In the genomic region with DNA sequence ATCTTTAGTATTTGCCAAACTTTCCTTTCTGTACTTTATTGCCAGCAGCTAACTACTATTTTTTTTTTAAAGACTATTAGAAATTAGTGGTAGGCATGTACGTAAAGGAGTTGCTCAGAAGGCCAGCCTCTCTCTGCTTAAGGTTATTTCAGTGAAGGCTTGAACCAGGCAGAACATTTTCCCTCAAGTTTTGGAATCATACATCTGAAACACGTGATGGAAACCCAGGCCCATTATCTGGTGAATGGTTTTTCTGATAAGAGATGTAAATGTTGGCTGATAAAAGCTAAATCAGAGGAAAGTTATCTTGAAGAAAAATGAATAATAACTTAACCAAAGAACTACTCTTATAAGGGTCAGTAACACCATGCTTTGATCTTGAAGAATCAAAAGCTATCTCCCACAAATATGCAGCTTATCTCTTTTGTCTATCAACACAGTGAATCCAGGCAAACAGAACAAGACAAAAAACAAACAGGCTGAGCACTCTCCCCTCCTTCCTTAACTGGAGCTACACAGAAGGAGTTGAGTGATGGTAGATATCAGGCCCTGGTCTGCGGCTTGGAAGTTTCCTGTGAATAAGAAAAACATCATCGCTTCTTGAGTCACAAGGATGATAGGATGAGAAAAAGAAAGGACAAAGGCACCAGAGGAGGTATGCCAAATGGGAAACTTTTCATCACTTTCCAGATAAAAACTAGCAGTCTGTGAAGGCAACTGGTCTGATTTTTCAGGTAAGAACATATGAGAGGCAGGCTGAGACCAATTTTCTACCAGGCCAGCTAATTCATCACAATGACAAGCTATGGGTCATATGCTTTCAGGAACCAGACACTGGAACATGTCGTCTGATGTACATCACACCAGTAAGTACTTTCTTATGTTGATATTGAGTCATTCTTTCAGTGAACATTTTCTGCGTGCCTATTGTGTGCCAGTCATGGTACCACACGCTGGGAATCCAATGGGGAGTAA, we compare ENCODE assay signal across 8 cellular contexts.
A peak's percentile ranks its signal among the peaks of the same experiment; 100 is the strongest.
DNase-seq lines count a peak whose midpoint lies in the region; ATAC-seq and TF ChIP-seq lines count a peak whose summit lies in the region.

No MANE protein-coding gene starts in this region.

- H3K27me3 Mint-ChIP-seq in CD4-positive, alpha-beta T cell: no peaks in the 10 kb centered on the region
- H3K27me3 Mint-ChIP-seq in activated naive CD4-positive, alpha-beta T cell treated with anti-CD3 and anti-CD28 coated beads, Interleukin-2, amount 50 U/mL, for 24 hours: no peaks in the 10 kb centered on the region
- H3K27me3 Mint-ChIP-seq in memory B cell: no peaks in the 10 kb centered on the region

- POLR2A ChIA-PET in CD4-positive, alpha-beta T cell (lab: Charles Lee): interaction anchor here (0.6 to 7.5 kb wide), 27 partner anchors 8 to 672 kb away, joined by 3 to 98 read pairs (median 5); a partner anchor contains a TSS

- H3K4me1 Mint-ChIP-seq in CD4-positive, alpha-beta T cell (ENCODE audit: low read depth): peaks cover 74% of the 10 kb centered on the region
- H3K4me1 Mint-ChIP-seq in activated naive CD4-positive, alpha-beta T cell treated with anti-CD3 and anti-CD28 coated beads, Interleukin-2, amount 50 U/mL, for 24 hours: peaks cover 76% of the 10 kb centered on the region
- peaks cover 33% of the 10 kb centered on the region for H3K4me1 Mint-ChIP-seq in memory B cell

- CTCF ChIA-PET in CD4-positive, alpha-beta T cell (lab: Charles Lee): interaction anchor here (0.9 to 1.6 kb wide), 9 partner anchors 17 to 191 kb away, joined by 3 to 7 read pairs (median 3); a partner anchor contains a TSS

- peak overlapping the region; percentile 86 for H3K4me3 Mint-ChIP-seq in CD4-positive, alpha-beta T cell
- peak overlapping the region; percentile 89 for H3K4me3 Mint-ChIP-seq in activated naive CD4-positive, alpha-beta T cell treated with anti-CD3 and anti-CD28 coated beads, Interleukin-2, amount 50 U/mL, for 24 hours
- peak overlapping the region; percentile 56 for H3K4me3 Mint-ChIP-seq in memory B cell

- H3K27me3 ChIP-seq in CD4-positive, alpha-beta T cell (ENCODE audit: control insufficient read depth, insufficient read depth, low read length): no peaks in the 10 kb centered on the region

- DNase-seq in CD4-positive, alpha-beta T cell: peak in 6 of 10 experiments; percentile 8 to 23 (median 17)
- DNase-seq in NCI-H146 treated with DMSO at 0.1 percent for 48 hours (lab: John Stamatoyannopoulos, UW; ENCODE audit: unreplicated experiment): peak; percentile 31
- no peak for DNase-seq in memory B cell (ENCODE audit: low spot score in 2 of 2)
- DNase-seq in amniotic stem cell (lab: John Stamatoyannopoulos, UW): no peak
- DNase-seq in hippocampal formation (lab: John Stamatoyannopoulos, UW): no peak

- H3K27ac Mint-ChIP-seq in CD4-positive, alpha-beta T cell: peak overlapping the region; percentile 84
- H3K27ac Mint-ChIP-seq in activated naive CD4-positive, alpha-beta T cell treated with anti-CD3 and anti-CD28 coated beads, Interleukin-2, amount 50 U/mL, for 24 hours: peak overlapping the region; percentile 95
- peak overlapping the region; percentile 89 for H3K27ac Mint-ChIP-seq in memory B cell

- no peaks in the 10 kb centered on the region for H3K9me3 Mint-ChIP-seq in CD4-positive, alpha-beta T cell
- H3K9me3 Mint-ChIP-seq in activated naive CD4-positive, alpha-beta T cell treated with anti-CD3 and anti-CD28 coated beads, Interleukin-2, amount 50 U/mL, for 24 hours: no peaks in the 10 kb centered on the region
- H3K9me3 Mint-ChIP-seq in memory B cell: no peaks in the 10 kb centered on the region

- no peaks in the 10 kb centered on the region for H3K36me3 Mint-ChIP-seq in CD4-positive, alpha-beta T cell (ENCODE audit: low read depth)
- H3K36me3 Mint-ChIP-seq in activated naive CD4-positive, alpha-beta T cell treated with anti-CD3 and anti-CD28 coated beads, Interleukin-2, amount 50 U/mL, for 24 hours: no peaks in the 10 kb centered on the region
- H3K36me3 Mint-ChIP-seq in memory B cell: no peaks in the 10 kb centered on the region

- TF ChIP-seq CTCF in CD4-positive, alpha-beta T cell (IDR thresholded peaks at IDR 0.05): no peak

- H3K9me3 ChIP-seq in CD4-positive, alpha-beta T cell (ENCODE audit: control insufficient read depth, low read length): no peaks in the 10 kb centered on the region

- intact Hi-C loops in CD4-positive, alpha-beta T cell (cut with DNase I, micrococcal nuclease): loop anchor here (2.0 to 5.0 kb wide), 2 partner anchors 15 to 97 kb away; no protein-coding TSS in a partner anchor

- peak; percentile 41 for ATAC-seq in CD4-positive, alpha-beta T cell (ENCODE audit: poor library complexity)
- ATAC-seq in memory B cell (ENCODE audit: low read depth): peak; percentile 39
- no peak for ATAC-seq in GM18907 (IDR thresholded peaks at IDR 0.05; ENCODE audit: unreplicated experiment)
- ATAC-seq in GM18519 (IDR thresholded peaks at IDR 0.05; ENCODE audit: low FRiP score, unreplicated experiment): no peak

- H3K27ac ChIP-seq in CD4-positive, alpha-beta T cell (ENCODE audit: low read depth, low read length): peak overlapping the region; percentile 90

Comparison
In these comparisons a context has a peak if more than half of its experiments do, and no peak if none do; other contexts are left out.
1. ATAC-seq: peak in CD4-positive, alpha-beta T cell (single experiment) and memory B cell (single experiment); none in GM18907 (single experiment) and GM18519 (single experiment).
2. DNase-seq: peak in CD4-positive, alpha-beta T cell (6 of 10) and NCI-H146 treated with DMSO at 0.1 percent for 48 hours (single experiment); none in memory B cell (0 of 2), amniotic stem cell (single experiment) and hippocampal formation (0 of 2).
3. Peak in every context shown above with its lines, with median percentiles within 50 percentile points of each other: H3K27ac Mint-ChIP-seq and H3K4me3 Mint-ChIP-seq.